28 cellular contexts compared by ENCODE assay signal in genomic region chr4:173891072-173891471, GRCh38.
"Had no signal": no experiment of that assay in that cellular context is flagged by ENCODE, and none has a peak within 500 bp of the region (broad histone marks: within the 10 kb centered on the region; RNA-seq: fewer than 3 reads in every experiment).

No MANE protein-coding gene starts in this region.

- H3K36me3 ChIP-seq: neural progenitor cell, neutrophil, ovary, pancreas, prostate gland, right atrium auricular region, sigmoid colon, spleen had no signal

- FAIRE-seq: pancreas, small intestine had no signal

- ATAC-seq: naive thymus-derived CD4-positive, alpha-beta T cell; naive thymus-derived CD8-positive, alpha-beta T cell; natural killer cell; natural killer cell treated with Interleukin-12 subunit alpha and Interleukin-12 subunit beta and Interleukin-15 and Interleukin-18, amount 100 ng/mL, for 72 hours; pancreas; psoas muscle; right cardiac atrium; sciatic nerve had no signal

- DNase-seq: naive thymus-derived CD4-positive, alpha-beta T cell; naive thymus-derived CD8-positive, alpha-beta T cell; natural killer cell; nephron progenitor cell; nucleus accumbens; occipital lobe; ovary; pancreas; posterior cingulate gyrus; psoas muscle; retina; right cardiac atrium; sigmoid colon; small intestine; spleen; stimulated activated CD4-positive, alpha-beta T cell treated with anti-CD3 and anti-CD28 coated beads, Interleukin-12 subunit alpha, Interleukin-12 subunit beta, amount 100 ng/mL, for 4 hours; stimulated activated CD4-positive, alpha-beta T cell treated with anti-CD3 and anti-CD28 coated beads, Interleukin-15, amount 100 ng/mL, for 24 hours; stimulated activated CD4-positive, alpha-beta T cell treated with anti-CD3 and anti-CD28 coated beads, Interleukin-1b, Interleukin-23, amount 100 ng/mL, for 48 hours; stimulated activated CD4-positive, alpha-beta T cell treated with anti-CD3 and anti-CD28 coated beads, Interleukin-2, amount 100 ng/mL, for 24 hours had no signal

- H3K27me3 ChIP-seq: neural progenitor cell, neutrophil, ovary, pancreas, right atrium auricular region, sigmoid colon, spleen had no signal

- H3K79me2 ChIP-seq: parathyroid adenoma had no signal

- H2AFZ ChIP-seq: neural progenitor cell, parathyroid adenoma had no signal

- H3K9ac ChIP-seq: neural progenitor cell, parathyroid adenoma had no signal

- H3K9me3 ChIP-seq: neutrophil, ovary, pancreas, prostate gland, psoas muscle, sigmoid colon had no signal

- H3K27ac ChIP-seq: neural progenitor cell, neutrophil, ovary, pancreas, parathyroid adenoma, prostate gland, psoas muscle, right atrium auricular region, sigmoid colon, skin epidermis, spleen had no signal

- H3K4me2 ChIP-seq: neural progenitor cell, smooth muscle cell had no signal

- H3K4me1 ChIP-seq: neural progenitor cell, pancreas, parathyroid adenoma, prostate gland, psoas muscle, right atrium auricular region, sigmoid colon, spleen had no signal

- H3K4me3 ChIP-seq: neural progenitor cell, ovary, pancreas, prostate gland, psoas muscle, right atrium auricular region, sigmoid colon, skin epidermis, smooth muscle cell, spleen had no signal
